Comparison of ENCODE assay signal across 33 cellular contexts in genomic region chr1:15767941-15768340, GRCh38. TPM values are rescaled to one million over a fixed set of nuclear protein-coding genes. Genes with fewer than 3 reads are reported as not detected.
"Had no signal": no experiment of that assay in that cellular context is flagged by ENCODE, and none has a peak within 500 bp of the region (broad histone marks: within the 10 kb centered on the region; RNA-seq: fewer than 3 reads in every experiment).

No MANE protein-coding gene starts in this region.

- H3K9me3 ChIP-seq: esophagus muscularis mucosa, gastroesophageal sphincter, heart left ventricle, left lung, ovary, suprapubic skin, vagina had no signal

- H3K27ac Mint-ChIP-seq: naive thymus-derived CD4-positive, alpha-beta T cell; stimulated activated naive CD8-positive, alpha-beta T cell treated with anti-CD3 and anti-CD28 coated beads, Interleukin-15, amount 100 ng/mL, for 72 hours had no signal

- H3K9me3 Mint-ChIP-seq: naive thymus-derived CD4-positive, alpha-beta T cell; stimulated activated naive CD8-positive, alpha-beta T cell treated with anti-CD3 and anti-CD28 coated beads, Interleukin-15, amount 100 ng/mL, for 72 hours had no signal

- H3K4me1 Mint-ChIP-seq: naive thymus-derived CD4-positive, alpha-beta T cell; stimulated activated naive CD8-positive, alpha-beta T cell treated with anti-CD3 and anti-CD28 coated beads, Interleukin-15, amount 100 ng/mL, for 72 hours had no signal

- H3K27me3 ChIP-seq: esophagus muscularis mucosa, foreskin keratinocyte, gastroesophageal sphincter, heart left ventricle, hepatocyte, left lung, ovary, suprapubic skin, vagina had no signal

- H3K4me3 Mint-ChIP-seq: naive thymus-derived CD4-positive, alpha-beta T cell; stimulated activated naive CD8-positive, alpha-beta T cell treated with anti-CD3 and anti-CD28 coated beads, Interleukin-15, amount 100 ng/mL, for 72 hours had no signal

- H3K4me1 ChIP-seq: left lung had no signal

- DNase-seq: dermis blood vessel endothelial cell; effector memory CD4-positive, alpha-beta T cell; foreskin keratinocyte; heart left ventricle; kidney; left lung; mesenchymal stem cell; midbrain; naive thymus-derived CD4-positive, alpha-beta T cell; occipital lobe; ovary; posterior cingulate gyrus; stimulated activated CD4-positive, alpha-beta T cell treated with anti-CD3 and anti-CD28 coated beads, Interleukin-12 subunit alpha, Interleukin-12 subunit beta, amount 100 ng/mL, for 4 hours; stimulated activated CD4-positive, alpha-beta T cell treated with anti-CD3 and anti-CD28 coated beads, Interleukin-1b, Interleukin-23, amount 100 ng/mL, for 48 hours; stimulated activated CD4-positive, alpha-beta T cell treated with anti-CD3 and anti-CD28 coated beads, Interleukin-4, amount 100 ng/mL, for 1 hour; stimulated activated CD8-positive, alpha-beta memory T cell treated with anti-CD3 and anti-CD28 coated beads, Interleukin-4, amount 100 ng/mL, for 48 hours; stimulated activated naive CD4-positive, alpha-beta T cell; stimulated activated naive CD8-positive, alpha-beta T cell treated with anti-CD3 and anti-CD28 coated beads, Interleukin-15, amount 100 ng/mL, for 72 hours; trophoblast cell had no signal

- ATAC-seq: foreskin keratinocyte; gastroesophageal sphincter; heart left ventricle; left lung; naive thymus-derived CD4-positive, alpha-beta T cell; sciatic nerve; stimulated activated naive CD8-positive, alpha-beta T cell treated with anti-CD3 and anti-CD28 coated beads, Interleukin-15, amount 100 ng/mL, for 72 hours had no signal

- H3K27ac ChIP-seq: esophagus muscularis mucosa, foreskin keratinocyte, gastroesophageal sphincter, heart left ventricle, hepatocyte, left lung, ovary, suprapubic skin, vagina had no signal

- H3K4me3 ChIP-seq: coronary artery, esophagus muscularis mucosa, gastroesophageal sphincter, heart left ventricle, hepatocyte, left lung, ovary, smooth muscle cell, suprapubic skin, vagina had no signal

- H3K36me3 ChIP-seq: ovary had no signal

- H3K36me3 Mint-ChIP-seq: naive thymus-derived CD4-positive, alpha-beta T cell had no signal

RNA-seq across cellular contexts. Expression of gene TMEM82, which starts 25.6 kb away (rescaled TPM):
- total RNA-seq: dermis blood vessel endothelial cell; endothelial cell of umbilical vein; epithelial cell of proximal tubule; esophagus muscularis mucosa; fibroblast of lung; foreskin keratinocyte; gastroesophageal sphincter; heart left ventricle; left lung; lower leg skin; lung microvascular endothelial cell; naive thymus-derived CD4-positive, alpha-beta T cell; occipital lobe; ovary; sciatic nerve; smooth muscle cell; suprapubic skin; ureter; vagina had no signal
